8 cellular contexts compared by ENCODE assay signal in the genomic region with DNA sequence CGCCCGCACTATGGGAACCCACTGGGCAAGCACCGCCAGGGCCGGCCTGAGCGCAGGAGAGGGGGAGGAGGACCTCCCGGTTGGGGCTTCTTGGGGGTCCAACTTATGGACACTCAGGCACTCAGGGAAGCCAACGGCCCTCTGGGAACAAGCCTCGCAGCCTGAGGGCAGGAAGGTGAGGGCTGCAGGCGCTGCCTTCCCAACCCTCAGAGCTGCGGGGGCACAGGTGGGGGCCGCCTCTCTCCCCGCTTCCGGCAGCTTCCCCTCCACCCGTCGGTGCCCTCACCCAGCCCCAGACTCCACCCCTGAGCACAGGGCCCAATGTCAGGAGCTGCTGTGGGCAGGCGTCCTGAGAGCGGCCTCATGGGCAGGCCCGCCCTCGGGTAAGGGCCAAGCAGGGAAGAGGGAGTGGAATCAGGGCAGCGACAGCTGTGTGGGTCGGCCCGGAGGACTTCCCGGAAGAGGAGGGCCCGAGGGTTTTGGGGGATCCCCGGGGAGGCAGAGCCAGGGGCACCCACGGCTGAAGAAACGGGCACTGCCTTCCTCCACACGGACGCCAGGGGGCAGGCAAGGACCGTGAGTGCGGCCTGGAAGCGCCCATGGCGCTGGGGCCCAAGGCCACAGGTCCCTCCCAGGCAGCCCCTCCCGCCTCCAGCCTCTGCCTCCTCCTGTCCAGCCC. TPM values are rescaled to one million over a fixed set of nuclear protein-coding genes. Genes with fewer than 3 reads are reported as not detected.
DNase-seq lines count a peak whose midpoint lies in the region; ATAC-seq and TF ChIP-seq lines count a peak whose summit lies in the region.

No MANE protein-coding gene starts in this region.

- H3K27ac Mint-ChIP-seq in H9 = no peak overlapping the region

- no peaks in the 10 kb centered on the region for H3K23me2 ChIP-seq in H9 (ENCODE audit: insufficient read length, low read depth, low read length, poor library complexity, severe bottlenecking)

- no peak overlapping the region for H2AFZ ChIP-seq in H9 (ENCODE audit: low read length)

- H3K9me3 Mint-ChIP-seq in H9 = no peaks in the 10 kb centered on the region

- no peak for TF ChIP-seq POLR2A in gastroesophageal sphincter (IDR thresholded peaks at IDR 0.05)

- H3K56ac ChIP-seq in H9 (ENCODE audit: insufficient read length, low read depth, low read length) = no peak overlapping the region

- H3K4ac ChIP-seq in H9 (ENCODE audit: low read depth, low read length) = no peak overlapping the region

- peaks cover 3 to 8% of the 10 kb centered on the region in 2 experiments; a peak in 3 of 4 replicates for H3K4me1 Mint-ChIP-seq in H9

- no peak overlapping the region for H3K9ac ChIP-seq in H9 (ENCODE audit: extremely low read depth, insufficient read length, low read length)

- H2BK5ac ChIP-seq in H9 (ENCODE audit: insufficient read length, low read length) = no peak overlapping the region

- H3K27ac ChIP-seq in H9 (ENCODE audit: insufficient read length, low read depth, low read length) = no peak overlapping the region
- peak overlapping the region in 3 of 4 donors; percentile 25 to 52 (median 31) for H3K27ac ChIP-seq in gastroesophageal sphincter
- peak overlapping the region; percentile 82 for H3K27ac ChIP-seq in thymus (ENCODE audit: low read depth)

- no peak overlapping the region for H2BK120ac ChIP-seq in H9 (ENCODE audit: low read depth, low read length, poor library complexity, severe bottlenecking)

- no peak overlapping the region for H2AK5ac ChIP-seq in H9 (ENCODE audit: insufficient read length, low read length)

- no peaks in the 10 kb centered on the region for H3K36me3 Mint-ChIP-seq in H9 (ENCODE audit: insufficient read depth in 1 of 3, low read depth in 3 of 3)

- H3K27me3 Mint-ChIP-seq in H9 (ENCODE audit: low read depth) = no peaks in the 10 kb centered on the region

- no peak overlapping the region for H4K5ac ChIP-seq in H9 (ENCODE audit: insufficient read length, low read depth, low read length)

- H3K79me1 ChIP-seq in H9 (ENCODE audit: insufficient read depth, low read depth, low read length, poor library complexity, severe bottlenecking) = no peaks in the 10 kb centered on the region

- TF ChIP-seq CTCF in H9 (conservative IDR thresholded peaks at IDR 0.05) (peak; percentile 100), gastroesophageal sphincter (IDR thresholded peaks at IDR 0.05) (peak in 3 of 4 experiments; percentile 95 to 97 (median 96)), omental fat pad (IDR thresholded peaks at IDR 0.05) (peak in 1 of 3 donors; percentile 89)

- ATAC-seq in gastroesophageal sphincter = peak; percentile 79
- peak; percentile 88 for ATAC-seq in omental fat pad (ENCODE audit: low FRiP score)

- H3K4me1 ChIP-seq in H9 (ENCODE audit: insufficient read depth, low read length) (no peaks in the 10 kb centered on the region), gastroesophageal sphincter (peaks cover 0 to 36% (median 12%) of the 10 kb centered on the region in 3 donors), thymus (ENCODE audit: control insufficient read depth, insufficient read depth, low read length) (peaks cover 2% of the 10 kb centered on the region)

- H3K14ac ChIP-seq in H9 (ENCODE audit: insufficient read depth, low read length) = no peak overlapping the region

- H4K8ac ChIP-seq in H9 (replicated peaks; ENCODE audit: insufficient read length, low read depth, low read length) = no peak overlapping the region

- H3K9me3 ChIP-seq in H9 (ENCODE audit: control insufficient read depth, low read depth, low read length) (no peaks in the 10 kb centered on the region), gastroesophageal sphincter (no peaks in the 10 kb centered on the region), thymus (ENCODE audit: control insufficient read depth) (no peaks in the 10 kb centered on the region)

- H3K27me3 ChIP-seq in H9 (ENCODE audit: insufficient read depth, low read length) (no peaks in the 10 kb centered on the region), gastroesophageal sphincter (peaks cover 59% of the 10 kb centered on the region), thymus (ENCODE audit: control insufficient read depth, insufficient read depth) (no peaks in the 10 kb centered on the region)

- WGBS in H9 (ENCODE audit: extremely low coverage, insufficient read length, low lambda C conversion rate) = no CpG with 5 or more reads among the region's 34 CpGs
- WGBS in gastroesophageal sphincter (ENCODE audit: low coverage in 1 of 2), 2 donors = 0% methylated on average over 1 of the region's 34 CpGs; no CpG with 5 or more reads in 1 of the 2 donors
- WGBS in thymus = 9% methylated on average over 34 of the region's 34 CpGs

- H2BK15ac ChIP-seq in H9 (ENCODE audit: low read depth, low read length) = no peak overlapping the region

- H3K18ac ChIP-seq in H9 (ENCODE audit: insufficient read length, low read depth, low read length) = no peak overlapping the region

- H2BK12ac ChIP-seq in H9 (ENCODE audit: insufficient read length, low read depth, low read length) = no peak overlapping the region

- no peaks in the 10 kb centered on the region for H3K36me3 ChIP-seq in gastroesophageal sphincter
- no peaks in the 10 kb centered on the region for H3K36me3 ChIP-seq in thymus (ENCODE audit: control insufficient read depth, insufficient read depth)

- H3K4me3 ChIP-seq in gastroesophageal sphincter (peak overlapping the region in 1 of 2 donors; percentile 42), thymus (ENCODE audit: low read length) (peak overlapping the region; percentile 67)

- H3K4me2 ChIP-seq in H9 (ENCODE audit: insufficient read depth, insufficient read length, low read length) = peak overlapping the region; percentile 9

- H4K91ac ChIP-seq in H9 (ENCODE audit: insufficient read length, low read depth, low read length) = no peak overlapping the region

- peak; percentile 75 for DNase-seq in GM04503 (ENCODE audit: low read depth)
- peak; percentile 90 for DNase-seq in H9
- DNase-seq in LoVo (ENCODE audit: low spot score) = peak; percentile 92
- DNase-seq in SHP77 treated with DMSO at 0.1 percent for 48 hours (lab: John Stamatoyannopoulos, UW) = peak; percentile 74
- peak; percentile 91 for DNase-seq in activated gamma-delta T cell treated with Interleukin-2 at 50 U/mL for 16 hours
- peak; percentile 64 for DNase-seq in omental fat pad (ENCODE audit: low spot score)

- H3K23ac ChIP-seq in H9 (ENCODE audit: insufficient read length, low read depth, low read length) = no peak overlapping the region

- no peaks in the 10 kb centered on the region for H3K79me2 ChIP-seq in H9 (ENCODE audit: insufficient read depth, low read length)

- H4K20me1 ChIP-seq in H9 (ENCODE audit: control insufficient read depth, insufficient read depth, insufficient read length) = no peaks in the 10 kb centered on the region

- no peak overlapping the region for H2BK20ac ChIP-seq in H9 (ENCODE audit: low read depth, low read length, poor library complexity, severe bottlenecking)

- H3T11ph ChIP-seq in H9 (ENCODE audit: low read length) = no peak overlapping the region

- peak overlapping the region; percentile 49 to 55; a peak in 3 of 5 replicates for H3K4me3 Mint-ChIP-seq in H9

- no peak for TF ChIP-seq EP300 in gastroesophageal sphincter (IDR thresholded peaks at IDR 0.05)

RNA-seq across cellular contexts. Expression of a gene that starts 0.5 kb away (rescaled TPM):
- total RNA-seq in H9 (2021) (0.44 and 0.46 TPM in 2 replicates), gastroesophageal sphincter (1 to 10 TPM in 1 of 4 donors, under 1 TPM in 2, not detected in 1; 0.13 to 2.1 (median 0.42) TPM), omental fat pad (under 1 TPM in 3 of 4 donors, not detected in 1; 0.12 to 0.63 (median 0.28) TPM)
- 2.7 TPM for polyA plus RNA-seq in thymus

RNA-seq across cellular contexts. Expression of a gene that starts 9.9 kb away (rescaled TPM):
- 0.70 and 0.79 TPM in 2 replicates for total RNA-seq in H9 (2021)
- not detected for total RNA-seq in gastroesophageal sphincter
- total RNA-seq in omental fat pad = not detected
- polyA plus RNA-seq in thymus = 0.05 TPM

RNA-seq across cellular contexts. Expression of a gene that starts 16.3 kb away (rescaled TPM):
- total RNA-seq in H9 (2021) (2.5 and 2.7 TPM in 2 replicates), gastroesophageal sphincter (under 1 TPM in 1 of 4 donors, not detected in 3; 0.27 TPM), omental fat pad (under 1 TPM in 2 of 4 donors, not detected in 2; 0.19 to 0.38 TPM)
- 1.2 TPM for polyA plus RNA-seq in thymus

RNA-seq across cellular contexts. Expression of a gene that starts 17.1 kb away (rescaled TPM):
- total RNA-seq in H9 (2021) (149 and 153 TPM in 2 replicates), gastroesophageal sphincter (100 to 1,000 TPM; 114 to 256 (median 162) TPM), omental fat pad (100 to 1,000 TPM in 1 of 4 donors, 10 to 100 TPM in 3; 22.2 to 108 (median 75.8) TPM)
- 229 TPM for polyA plus RNA-seq in thymus

RNA-seq across cellular contexts. Expression of a gene that starts 36.4 kb away (rescaled TPM):
- 27.9 and 29.3 TPM in 2 replicates for total RNA-seq in H9 (2021)
- total RNA-seq in gastroesophageal sphincter = 10 to 100 TPM; 14.2 to 22.2 (median 20.2) TPM
- total RNA-seq in omental fat pad = 10 to 100 TPM; 12.1 to 58.1 (median 31.8) TPM
- polyA plus RNA-seq in thymus = 13.9 TPM
